ENCODE assay signal across 8 cellular contexts in genomic region chr16:50547340-50547865, GRCh38. TPM values are rescaled to one million over a fixed set of nuclear protein-coding genes. Genes with fewer than 3 reads are reported as not detected.
A peak's percentile ranks its signal among the peaks of the same experiment; 100 is the strongest.
DNase-seq lines count a peak whose midpoint lies in the region; ATAC-seq, FAIRE-seq and TF ChIP-seq lines count a peak whose summit lies in the region.

No MANE protein-coding gene starts in this region.

- no peaks in the 10 kb centered on the region for H3K9me3 Mint-ChIP-seq in activated B cell treated with CpG ODN at 0.5 μM for 24 hours

- peak overlapping the region; percentile 91 for H3K4me3 Mint-ChIP-seq in activated B cell treated with CpG ODN at 0.5 μM for 24 hours

- peak; percentile 59 for ATAC-seq in activated B cell treated with CpG ODN at 0.5 μM for 24 hours (ENCODE audit: low read depth)

- POLR2A ChIA-PET in activated B cell treated with CpG ODN at 0.5 μM for 24 hours (lab: Charles Lee): interaction anchor here (1.0 kb wide), 1 partner anchor 41 kb away, joined by 4 read pairs; no protein-coding TSS in a partner anchor

- H3K79me2 ChIP-seq in Loucy (ENCODE audit: insufficient read depth, low read length): no peaks in the 10 kb centered on the region

- 5% methylated on average over 32 to 34 of the region's 34 CpGs for whole genome bisulfite sequencing in lower leg skin, 2 donors

- DNase-seq in NCI-H1694 treated with DMSO at 0.1 percent for 48 hours (lab: John Stamatoyannopoulos, UW) (peak; percentile 4), NCI-H1694 (lab: John Stamatoyannopoulos, UW) (no peak), activated B cell treated with CpG ODN at 0.5 μM for 24 hours (peak; percentile 50), bronchial epithelial cell (ENCODE audit: low read depth) (no peak), lower leg skin (ENCODE audit: low spot score in 2 of 2) (no peak), putamen (ENCODE audit: low spot score) (no peak)
- DNase-seq in stimulated activated CD8-positive, alpha-beta memory T cell treated with anti-CD3 and anti-CD28 coated beads, Interleukin-12 subunit alpha, Interleukin-12 subunit beta, amount 100 ng/mL, for 24 hours (ENCODE audit: extremely low read depth): peak; percentile 30

- peaks cover 10% of the 10 kb centered on the region for H3K27me3 Mint-ChIP-seq in activated B cell treated with CpG ODN at 0.5 μM for 24 hours

- peaks cover 7% of the 10 kb centered on the region for H3K4me1 Mint-ChIP-seq in activated B cell treated with CpG ODN at 0.5 μM for 24 hours

- H3K4me2 ChIP-seq in Loucy (ENCODE audit: low read depth, low read length, poor library complexity, severe bottlenecking): peak overlapping the region; percentile 65

- peak overlapping the region; percentile 70 for H3K27ac Mint-ChIP-seq in activated B cell treated with CpG ODN at 0.5 μM for 24 hours

- no peaks in the 10 kb centered on the region for H3K9me2 ChIP-seq in Loucy (replicated peaks; ENCODE audit: low read depth, low read length)

- H3K9ac ChIP-seq in Loucy (ENCODE audit: low read depth, low read length, poor library complexity, severe bottlenecking): no peak overlapping the region

- H3K27me3 ChIP-seq in Loucy (ENCODE audit: insufficient read depth, low read length, poor library complexity, severe bottlenecking): peaks cover 49% of the 10 kb centered on the region
- peaks cover 13% of the 10 kb centered on the region for H3K27me3 ChIP-seq in bronchial epithelial cell (ENCODE audit: control insufficient read depth, insufficient read depth, low read length)

- CTCF ChIA-PET in activated B cell treated with CpG ODN at 0.5 μM for 24 hours (lab: Charles Lee): interaction anchor here (0.6 to 2.0 kb wide), 12 partner anchors 46 to 262 kb away, joined by 3 to 12 read pairs (median 4); no protein-coding TSS in a partner anchor

- H3K36me3 Mint-ChIP-seq in activated B cell treated with CpG ODN at 0.5 μM for 24 hours (ENCODE audit: low read depth): peaks cover 2% of the 10 kb centered on the region

- intact Hi-C loops in activated B cell treated with CpG ODN at 0.5 μM for 24 hours (cut with micrococcal nuclease): loop anchor here (1.0 to 10.0 kb wide), 6 partner anchors 97 to 520 kb away; partner anchors contain the start of genes CNEP1R1 and SNX20
- intact Hi-C loops in lower leg skin (cut with DNase I; ENCODE audit: low total_unique reads): no loop called here

- no peaks in the 10 kb centered on the region for H3K9me3 ChIP-seq in Loucy (ENCODE audit: insufficient read depth, low read depth, low read length)

- H3K4me3 ChIP-seq in Loucy (ENCODE audit: low read length, poor library complexity, severe bottlenecking) (peak overlapping the region; percentile 71), bronchial epithelial cell (ENCODE audit: low read depth, low read length) (peak overlapping the region; percentile 52), lower leg skin (ENCODE audit: low read depth, poor library complexity, severe bottlenecking) (peak overlapping the region; percentile 32)

- TF ChIP-seq POLR2A in lower leg skin (IDR thresholded peaks at IDR 0.05): no peak

- H3K4me1 ChIP-seq in Loucy (ENCODE audit: insufficient read depth, low read length, poor library complexity, severe bottlenecking): no peaks in the 10 kb centered on the region

- H3K36me3 ChIP-seq in Loucy (ENCODE audit: insufficient read depth, low read length): no peaks in the 10 kb centered on the region
- H3K36me3 ChIP-seq in bronchial epithelial cell (ENCODE audit: control insufficient read depth, insufficient read depth, low read length): no peaks in the 10 kb centered on the region

- TF ChIP-seq CTCF in Loucy (conservative IDR thresholded peaks at IDR 0.05; ENCODE audit: low read length) (peak; percentile 47), activated B cell treated with CpG ODN at 0.5 μM for 24 hours (IDR thresholded peaks at IDR 0.05) (no peak), bronchial epithelial cell (IDR thresholded peaks at IDR 0.05; ENCODE audit: insufficient read depth, low read length, severe bottlenecking) (peak; percentile 22), lower leg skin (IDR thresholded peaks at IDR 0.05) (peak in 1 of 3 donors; percentile 94)

- no peak overlapping the region for H2AFZ ChIP-seq in Loucy (ENCODE audit: low read length)

- no peak for FAIRE-seq in bronchial epithelial cell (lab: Jason Lieb, UNC)

- no peaks in the 10 kb centered on the region for H4K20me1 ChIP-seq in Loucy (ENCODE audit: insufficient read depth, low read length, poor library complexity, severe bottlenecking)

- H3F3A ChIP-seq in Loucy (ENCODE audit: low read depth): no peaks in the 10 kb centered on the region

RNA-seq across cellular contexts. Expression of gene NKD1, which starts 0.8 kb away (rescaled TPM):
- total RNA-seq in activated B cell treated with CpG ODN at 0.5 μM for 24 hours: 0.49 and 1.5 TPM in 2 replicates
- under 0.01 TPM in 2 replicates for total RNA-seq in bronchial epithelial cell
- 10 to 100 TPM in 1 of 4 donors, 1 to 10 TPM in 3; 5.1 to 15.2 (median 7.2) TPM for total RNA-seq in lower leg skin

Comparison
In these comparisons a context has a peak if more than half of its experiments do, and no peak if none do; other contexts are left out.
1. DNase-seq: peak in NCI-H1694 treated with DMSO at 0.1 percent for 48 hours (single experiment), activated B cell treated with CpG ODN at 0.5 μM for 24 hours (single experiment) and stimulated activated CD8-positive, alpha-beta memory T cell treated with anti-CD3 and anti-CD28 coated beads, Interleukin-12 subunit alpha, Interleukin-12 subunit beta, amount 100 ng/mL, for 24 hours (single experiment); none in NCI-H1694 (single experiment), bronchial epithelial cell (single experiment), lower leg skin (0 of 2) and putamen (single experiment).
2. Peak in every context shown above with its lines, with median percentiles within 50 percentile points of each other: H3K4me3 ChIP-seq.